Comparison of ENCODE assay signal across 19 cellular contexts in genomic region chr20:12112089-12112474, GRCh38.
DNase-seq lines count a peak whose midpoint lies in the region; ATAC-seq and TF ChIP-seq lines count a peak whose summit lies in the region.
"Had no signal": no experiment of that assay in that cellular context is flagged by ENCODE, and none has a peak within 500 bp of the region (broad histone marks: within the 10 kb centered on the region; RNA-seq: fewer than 3 reads in every experiment).

No MANE protein-coding gene starts in this region.

- H3K27me3 ChIP-seq in KMS-11 (ENCODE audit: insufficient read depth, low read depth) (no peaks in the 10 kb centered on the region), breast epithelium (no peaks in the 10 kb centered on the region), thymus (ENCODE audit: control insufficient read depth, insufficient read depth) (no peaks in the 10 kb centered on the region)
- H3K27me3 ChIP-seq: BLaER1 had no signal

- intact Hi-C loops in breast epithelium (cut with DNase I; ENCODE audit: low total_unique reads): loop anchor here (5.0 kb wide), 1 partner anchor 170 kb away; no protein-coding TSS in a partner anchor

- H3K27me3 Mint-ChIP-seq in T-helper 17 cell: no peaks in the 10 kb centered on the region
- H3K27me3 Mint-ChIP-seq: CD4-positive, alpha-beta memory T cell; IgD-negative memory B cell had no signal

- H2AFZ ChIP-seq in KMS-11 (ENCODE audit: low read depth): no peak overlapping the region

- H3K9me3 ChIP-seq in breast epithelium: peaks cover 0 to 2% of the 10 kb centered on the region in 2 donors
- H3K9me3 ChIP-seq in thymus (ENCODE audit: control insufficient read depth): no peaks in the 10 kb centered on the region
- H3K9me3 ChIP-seq in T-helper 17 cell (ENCODE audit: control insufficient read depth, low read length, poor library complexity, severe bottlenecking): no peaks in the 10 kb centered on the region

- H3K4me3 Mint-ChIP-seq in T-helper 17 cell: no peak overlapping the region
- H3K4me3 Mint-ChIP-seq: CD14-positive monocyte; CD4-positive, alpha-beta memory T cell; H9 had no signal

- H3K4me1 Mint-ChIP-seq in T-helper 17 cell: no peaks in the 10 kb centered on the region
- H3K4me1 Mint-ChIP-seq: CD4-positive, alpha-beta memory T cell; IgD-negative memory B cell had no signal

- no peaks in the 10 kb centered on the region for H4K20me1 ChIP-seq in KMS-11 (ENCODE audit: insufficient read depth)
- H4K20me1 ChIP-seq: BLaER1 had no signal

- peak overlapping the region; percentile 76; the same call in 1 of the 2 replicates for H3K27ac ChIP-seq in KMS-11
- H3K27ac ChIP-seq in breast epithelium: peak overlapping the region; percentile 21 to 83
- H3K27ac ChIP-seq in thymus (ENCODE audit: low read depth): peak overlapping the region; percentile 26
- H3K27ac ChIP-seq: 22Rv1, A549, BLaER1 had no signal

- ATAC-seq in esophagus mucosa (peak; percentile 88), GM19395 (IDR thresholded peaks at IDR 0.05; ENCODE audit: unreplicated experiment) (no peak), T-helper 17 cell (no peak)
- ATAC-seq: A549, HepG2 had no signal

- DNase-seq in breast epithelium (ENCODE audit: low spot score in 2 of 2): peak in 1 of 2 donors; percentile 49
- DNase-seq in effector CD4-positive, alpha-beta T cell: no peak
- DNase-seq in T-helper 17 cell: no peak
- DNase-seq: AML-193; CD4-positive, alpha-beta memory T cell; DMS153; DMS79; GDM1; H9 had no signal

- H3K9ac ChIP-seq in KMS-11: no peak overlapping the region
- H3K9ac ChIP-seq: BLaER1 had no signal

- H3K4me3 ChIP-seq in KMS-11 (IDR thresholded peaks at IDR 0.05; ENCODE audit: insufficient read depth, low read depth, low read length) (no peak overlapping the region), breast epithelium (no peak overlapping the region), thymus (ENCODE audit: low read length) (no peak overlapping the region)
- H3K4me3 ChIP-seq: A549, BLaER1 had no signal

- no peak for TF ChIP-seq POLR2A in breast epithelium (IDR thresholded peaks at IDR 0.05)

- H3K36me3 ChIP-seq in KMS-11 (ENCODE audit: insufficient read depth) (no peaks in the 10 kb centered on the region), breast epithelium (no peaks in the 10 kb centered on the region), thymus (ENCODE audit: control insufficient read depth, insufficient read depth) (no peaks in the 10 kb centered on the region)
- H3K36me3 ChIP-seq: BLaER1 had no signal

- H3K4me1 ChIP-seq in KMS-11 (ENCODE audit: low read depth, poor library complexity, severe bottlenecking): peaks cover 74% of the 10 kb centered on the region
- H3K4me1 ChIP-seq in breast epithelium: peaks cover 0 to 8% of the 10 kb centered on the region in 2 donors
- H3K4me1 ChIP-seq in thymus (ENCODE audit: control insufficient read depth, insufficient read depth, low read length): no peaks in the 10 kb centered on the region
- H3K4me1 ChIP-seq: A549 had no signal

- WGBS in thymus: 93% methylated on average over 4 of the region's 4 CpGs

- H3K79me2 ChIP-seq in KMS-11 (ENCODE audit: insufficient read depth, low read depth): no peaks in the 10 kb centered on the region

- no peak overlapping the region for H3K27ac Mint-ChIP-seq in T-helper 17 cell
- H3K27ac Mint-ChIP-seq: CD14-positive monocyte; CD4-positive, alpha-beta memory T cell; H9; IgD-negative memory B cell had no signal

- H3K36me3 Mint-ChIP-seq in T-helper 17 cell (ENCODE audit: low read depth): no peaks in the 10 kb centered on the region
- H3K36me3 Mint-ChIP-seq: CD14-positive monocyte; CD4-positive, alpha-beta memory T cell; IgD-negative memory B cell had no signal

- TF ChIP-seq CTCF in KMS-11 (conservative IDR thresholded peaks at IDR 0.05; ENCODE audit: low read depth, low read length): no peak
- no peak for TF ChIP-seq CTCF in breast epithelium (IDR thresholded peaks at IDR 0.05)

- H3K4me2 ChIP-seq in KMS-11: peak overlapping the region; percentile 9; the same call in 1 of the 2 replicates
- H3K4me2 ChIP-seq: A549, BLaER1 had no signal

Comparison
In these comparisons a context has a peak if more than half of its experiments do, and no peak if none do; other contexts are left out.
1. H3K27ac ChIP-seq: peak in every context shown above with its lines; median percentile 76 in KMS-11; 52 in breast epithelium; 26 in thymus.